ENCODE assay signal across 1 cellular context in genomic region chr11:36057372-36058045, GRCh38.
TF ChIP-seq lines count a peak whose summit lies in the region.

No MANE protein-coding gene starts in this region.

TF ChIP-seq in PFSK-1, 5 proteins besides CTCF, POLR2A, EP300 and RAD21 (continued from another document):
- no peak for TF ChIP-seq TAF1 (IDR thresholded peaks at IDR 0.05; ENCODE audit: borderline replicate concordance, insufficient read depth, low read length)
